ENCODE assay signal across 1 cellular context in genomic region chr3:128198313-128198712, GRCh38.
TF ChIP-seq lines count a peak whose summit lies in the region.

No MANE protein-coding gene starts in this region.

TF ChIP-seq in IMR-90, 13 proteins besides CTCF, POLR2A, EP300 and RAD21:
- TF ChIP-seq RCOR1 (IDR thresholded peaks at IDR 0.05; ENCODE audit: insufficient replicate concordance, low read length) (no peak), BHLHE40 (IDR thresholded peaks at IDR 0.05; ENCODE audit: low read depth, low read length) (no peak), NFE2L2 (IDR thresholded peaks at IDR 0.05; ENCODE audit: low read depth, low read length) (no peak)
- TF ChIP-seq, protein P1, sequence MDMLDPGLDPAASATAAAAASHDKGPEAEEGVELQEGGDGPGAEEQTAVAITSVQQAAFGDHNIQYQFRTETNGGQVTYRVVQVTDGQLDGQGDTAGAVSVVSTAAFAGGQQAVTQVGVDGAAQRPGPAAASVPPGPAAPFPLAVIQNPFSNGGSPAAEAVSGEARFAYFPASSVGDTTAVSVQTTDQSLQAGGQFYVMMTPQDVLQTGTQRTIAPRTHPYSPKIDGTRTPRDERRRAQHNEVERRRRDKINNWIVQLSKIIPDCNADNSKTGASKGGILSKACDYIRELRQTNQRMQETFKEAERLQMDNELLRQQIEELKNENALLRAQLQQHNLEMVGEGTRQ (IDR thresholded peaks at IDR 0.05; ENCODE audit: low read depth, low read length) = no peak
